8 cellular contexts compared by ENCODE assay signal in genomic region chr19:52535336-52535830, GRCh38. TPM values are rescaled to one million over a fixed set of nuclear protein-coding genes. Genes with fewer than 3 reads are reported as not detected.
DNase-seq lines count a peak whose midpoint lies in the region; ATAC-seq and TF ChIP-seq lines count a peak whose summit lies in the region.
"Not testable (repeated sequence)": the region's sequence is repeated elsewhere in the genome, so short reads cannot be mapped to it uniquely, and the experiment has no call there.

No MANE protein-coding gene starts in this region.

- H3K79me2 ChIP-seq in Karpas-422 (ENCODE audit: low read length) = peaks cover 93% of the 10 kb centered on the region

- intact Hi-C loops in heart left ventricle (cut with DNase I); vagina (cut with DNase I): not testable (repeated sequence)

- H3K4me1 ChIP-seq in Karpas-422 (ENCODE audit: low read length) (peaks cover 14% of the 10 kb centered on the region; the same call in 1 of the 2 replicates), heart left ventricle (peaks cover 0 to 33% (median 14%) of the 10 kb centered on the region in 12 donors), mononuclear cell (ENCODE audit: insufficient read depth, low read length) (peaks cover 34% of the 10 kb centered on the region)
- not testable (repeated sequence) for H3K4me1 ChIP-seq in vagina

- H3K9me3 Mint-ChIP-seq in activated CD8-positive, alpha-beta T cell treated with anti-CD3 and anti-CD28 coated beads, Interleukin-2, amount 10 ng/mL, durations not matched to agents 7 days and 5 days (ENCODE audit: insufficient read depth) = peaks cover 12% of the 10 kb centered on the region
- not testable (repeated sequence) for H3K9me3 Mint-ChIP-seq in chondrocyte (ENCODE audit: low read depth)

- not testable (repeated sequence) for H3K27ac ChIP-seq in Karpas-422 (ENCODE audit: low read length); vagina
- peak overlapping the region in 9 of 12 donors; percentile 52 to 83 (median 74) for H3K27ac ChIP-seq in heart left ventricle

- H3K36me3 ChIP-seq in Karpas-422 (ENCODE audit: insufficient read depth, low read length) (peaks cover 44% of the 10 kb centered on the region), heart left ventricle (peaks cover 0 to 16% (median 10%) of the 10 kb centered on the region in 9 donors)
- H3K36me3 ChIP-seq in vagina = not testable (repeated sequence)

- ATAC-seq in GM18909 (IDR thresholded peaks at IDR 0.05; ENCODE audit: poor library complexity, unreplicated experiment) (peak; percentile 4), heart left ventricle (peak in 2 of 4 donors; percentile 11 to 21)
- ATAC-seq in activated CD8-positive, alpha-beta T cell treated with anti-CD3 and anti-CD28 coated beads, Interleukin-2, amount 10 ng/mL, durations not matched to agents 7 days and 5 days = peak; percentile 16

- H3K36me3 Mint-ChIP-seq in activated CD8-positive, alpha-beta T cell treated with anti-CD3 and anti-CD28 coated beads, Interleukin-2, amount 10 ng/mL, durations not matched to agents 7 days and 5 days (ENCODE audit: low read depth) = peaks cover 72% of the 10 kb centered on the region
- not testable (repeated sequence) for H3K36me3 Mint-ChIP-seq in chondrocyte (ENCODE audit: low read depth)

- peak overlapping the region; percentile 72 for H3K9ac ChIP-seq in Karpas-422 (ENCODE audit: low read length)

- peak; percentile 64 for TF ChIP-seq CTCF in chondrocyte (IDR thresholded peaks at IDR 0.05)
- TF ChIP-seq CTCF in heart left ventricle (IDR thresholded peaks at IDR 0.05); vagina (IDR thresholded peaks at IDR 0.05): not testable (repeated sequence)

- H3K9me2 ChIP-seq in Karpas-422 (replicated peaks; ENCODE audit: insufficient read depth, low read length) = not testable (repeated sequence)

- POLR2A ChIA-PET in activated CD8-positive, alpha-beta T cell treated with anti-CD3 and anti-CD28 coated beads, Interleukin-2, amount 10 ng/mL, durations not matched to agents 7 days and 5 days (lab: Charles Lee) = interaction anchor here (0.6 kb wide), 1 partner anchor 10 kb away, joined by 3 read pairs; no protein-coding TSS in a partner anchor

- DNase-seq in Karpas-422; chondrocyte (ENCODE audit: low spot score); skeletal muscle cell (ENCODE audit: low read depth); vagina (ENCODE audit: extremely low spot score in 2 of 2): not testable (repeated sequence)
- peak; percentile 40 for DNase-seq in activated CD8-positive, alpha-beta T cell treated with anti-CD3 and anti-CD28 coated beads, Interleukin-2, amount 10 ng/mL, durations not matched to agents 7 days and 5 days
- peak in 2 of 5 donors; percentile 40 to 63 for DNase-seq in heart left ventricle

- H2AFZ ChIP-seq in Karpas-422 (ENCODE audit: low read length) = not testable (repeated sequence)

- not testable (repeated sequence) for H3K27me3 Mint-ChIP-seq in activated CD8-positive, alpha-beta T cell treated with anti-CD3 and anti-CD28 coated beads, Interleukin-2, amount 10 ng/mL, durations not matched to agents 7 days and 5 days (ENCODE audit: low read depth); chondrocyte (ENCODE audit: low read depth)

- peak overlapping the region; percentile 84 for H3K4me3 Mint-ChIP-seq in activated CD8-positive, alpha-beta T cell treated with anti-CD3 and anti-CD28 coated beads, Interleukin-2, amount 10 ng/mL, durations not matched to agents 7 days and 5 days
- H3K4me3 Mint-ChIP-seq in chondrocyte (ENCODE audit: unreplicated experiment) = peak overlapping the region; percentile 88

- H4K20me1 ChIP-seq in Karpas-422 (ENCODE audit: insufficient read depth, low read depth, low read length) = not testable (repeated sequence)

- WGBS in heart left ventricle, 4 donors = 3 to 14% (median 9%) methylated on average over 15 to 18 of the region's 18 CpGs

- CTCF ChIA-PET in activated CD8-positive, alpha-beta T cell treated with anti-CD3 and anti-CD28 coated beads, Interleukin-2, amount 10 ng/mL, durations not matched to agents 7 days and 5 days (lab: Charles Lee) = not testable (repeated sequence)

- TF ChIP-seq POLR2A in heart left ventricle (IDR thresholded peaks at IDR 0.05); vagina (IDR thresholded peaks at IDR 0.05): not testable (repeated sequence)

- H3K4me1 Mint-ChIP-seq in activated CD8-positive, alpha-beta T cell treated with anti-CD3 and anti-CD28 coated beads, Interleukin-2, amount 10 ng/mL, durations not matched to agents 7 days and 5 days (ENCODE audit: low read depth) = peaks cover 43% of the 10 kb centered on the region
- peaks cover 24% of the 10 kb centered on the region for H3K4me1 Mint-ChIP-seq in chondrocyte (ENCODE audit: low read depth)

- H3K4me3 ChIP-seq in Karpas-422 (ENCODE audit: low read length) = peak overlapping the region; percentile 71
- H3K4me3 ChIP-seq in heart left ventricle = peak overlapping the region; percentile 24 to 71 (median 58)
- H3K4me3 ChIP-seq in mononuclear cell (ENCODE audit: low read length) = peak overlapping the region; percentile 67
- H3K4me3 ChIP-seq in skeletal muscle cell (ENCODE audit: low read depth, low read length) = peak overlapping the region; percentile 62
- peak overlapping the region; percentile 48 to 66 for H3K4me3 ChIP-seq in vagina

- peak overlapping the region; percentile 92 for H3K27ac Mint-ChIP-seq in activated CD8-positive, alpha-beta T cell treated with anti-CD3 and anti-CD28 coated beads, Interleukin-2, amount 10 ng/mL, durations not matched to agents 7 days and 5 days
- H3K27ac Mint-ChIP-seq in chondrocyte (ENCODE audit: unreplicated experiment) = peak overlapping the region; percentile 92

- H3K4me2 ChIP-seq in Karpas-422 (ENCODE audit: low read depth, low read length, poor library complexity, severe bottlenecking) = peak overlapping the region; percentile 76

- H3K27me3 ChIP-seq in Karpas-422 (ENCODE audit: low read length); heart left ventricle; mononuclear cell (ENCODE audit: insufficient read depth, low read length); vagina: not testable (repeated sequence)

- not testable (repeated sequence) for H3K9me3 ChIP-seq in Karpas-422 (ENCODE audit: low read length); heart left ventricle; mononuclear cell (ENCODE audit: low read depth, low read length); vagina

RNA-seq across cellular contexts. Expression of gene ZNF808, which starts 7.9 kb away (rescaled TPM):
- 31.5 and 39.7 TPM in 2 replicates for total RNA-seq in Karpas-422 (2014; rRNA removed; shearing (Covaris generic); ENCODE audit: low replicate concordance)
- total RNA-seq in activated CD8-positive, alpha-beta T cell treated with anti-CD3 and anti-CD28 coated beads, Interleukin-2, amount 10 ng/mL, durations not matched to agents 7 days and 5 days = 10 to 100 TPM; 47.0 to 50.0 TPM
- total RNA-seq in chondrocyte = 19.1 to 24.5 TPM (median 20.0 TPM) in 3 replicates
- 10 to 100 TPM; 16.6 to 46.1 (median 28.9) TPM for total RNA-seq in heart left ventricle
- 10 to 100 TPM in 1 of 2 donors, 1 to 10 TPM in 1; 8.3 to 11.7 TPM for polyA plus RNA-seq in heart left ventricle
- 28.4 TPM for total RNA-seq in mononuclear cell
- total RNA-seq in vagina = 14.7 TPM

RNA-seq across cellular contexts. Expression of gene ZNF701, which starts 34.7 kb away (rescaled TPM):
- 24.0 and 43.8 TPM in 2 replicates for total RNA-seq in Karpas-422 (2014; rRNA removed; shearing (Covaris generic); ENCODE audit: low replicate concordance)
- 10 to 100 TPM; 34.3 to 35.8 TPM for total RNA-seq in activated CD8-positive, alpha-beta T cell treated with anti-CD3 and anti-CD28 coated beads, Interleukin-2, amount 10 ng/mL, durations not matched to agents 7 days and 5 days
- total RNA-seq in chondrocyte = 10.9 to 15.2 TPM (median 11.3 TPM) in 3 replicates
- total RNA-seq in heart left ventricle = 10 to 100 TPM in 8 of 9 donors, 1 to 10 TPM in 1; 8.3 to 26.6 (median 15.6) TPM
- 10 to 100 TPM in 1 of 2 donors, 1 to 10 TPM in 1; 8.6 to 16.0 TPM for polyA plus RNA-seq in heart left ventricle
- total RNA-seq in mononuclear cell = 9.3 TPM
- total RNA-seq in vagina = 15.7 TPM
